ENCODE assay signal across 18 cellular contexts in genomic region chr7:68143345-68143744, GRCh38.
"Had no signal": no experiment of that assay in that cellular context is flagged by ENCODE, and none has a peak within 500 bp of the region (broad histone marks: within the 10 kb centered on the region; RNA-seq: fewer than 3 reads in every experiment).

No MANE protein-coding gene starts in this region.

- H3K4me1 ChIP-seq: esophagus muscularis mucosa, foreskin keratinocyte, gastroesophageal sphincter, left lung, lower lobe of right lung had no signal

- H3K27ac ChIP-seq: coronary artery, dorsolateral prefrontal cortex, esophagus muscularis mucosa, foreskin keratinocyte, gastroesophageal sphincter, heart left ventricle, hepatocyte, left lung, lower lobe of right lung had no signal

- H3K4me3 ChIP-seq: coronary artery, dorsolateral prefrontal cortex, esophagus muscularis mucosa, gastroesophageal sphincter, heart left ventricle, hepatocyte, left lung, lower lobe of right lung, mucosa of descending colon had no signal

- H2AFZ ChIP-seq: hepatocyte had no signal

- H3K79me2 ChIP-seq: hepatocyte had no signal

- H3K4me2 ChIP-seq: hepatocyte had no signal

- H3K36me3 ChIP-seq: esophagus muscularis mucosa, gastroesophageal sphincter, heart left ventricle, left lung, lower lobe of right lung had no signal

- ATAC-seq: foreskin keratinocyte, gastroesophageal sphincter, heart left ventricle, left cardiac atrium, left lung, left ventricle myocardium superior, lower lobe of right lung, mucosa of descending colon had no signal

- DNase-seq: dermis blood vessel endothelial cell; dorsolateral prefrontal cortex; effector CD4-positive, alpha-beta T cell; effector memory CD4-positive, alpha-beta T cell; foreskin keratinocyte; heart left ventricle; hypothalamus; left cardiac atrium; left lung; left ventricle myocardium superior; lower lobe of right lung; mesenchymal stem cell; mucosa of descending colon; naive B cell had no signal
